Comparison of ENCODE assay signal across 13 cellular contexts in the genomic region with DNA sequence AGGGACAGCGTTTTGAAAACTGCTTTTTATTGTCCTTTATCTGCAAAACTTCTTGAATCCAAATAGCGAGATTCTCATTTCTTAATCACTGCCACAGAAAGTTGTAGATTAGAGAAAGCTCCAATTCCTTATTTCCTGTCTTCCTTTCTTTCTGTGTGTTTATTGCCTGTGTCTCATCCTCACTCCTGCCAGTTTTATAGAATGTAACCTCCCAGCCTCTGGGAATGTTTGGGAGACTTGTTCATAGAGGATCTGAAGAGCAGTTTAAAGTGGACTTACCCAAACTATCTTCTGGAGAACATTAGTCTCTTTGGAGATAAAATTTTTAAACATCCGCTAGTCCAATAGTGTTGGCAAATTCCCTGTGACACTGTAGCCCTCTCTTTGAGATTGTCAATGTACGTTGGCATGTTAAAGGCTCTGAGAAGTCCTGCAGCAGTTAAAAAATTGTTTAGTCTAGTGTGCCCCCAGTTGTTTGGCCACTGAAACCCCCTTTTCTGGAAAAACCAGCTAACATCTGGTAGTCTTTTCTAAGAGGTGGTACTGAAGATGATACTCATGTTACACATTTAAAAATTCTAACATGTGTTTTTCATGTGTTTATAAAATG. TPM values are rescaled to one million over a fixed set of nuclear protein-coding genes. Genes with fewer than 3 reads are reported as not detected.
A peak's percentile ranks its signal among the peaks of the same experiment; 100 is the strongest.
DNase-seq lines count a peak whose midpoint lies in the region; ATAC-seq and TF ChIP-seq lines count a peak whose summit lies in the region.
"Had no signal": no experiment of that assay in that cellular context is flagged by ENCODE, and none has a peak within 500 bp of the region (broad histone marks: within the 10 kb centered on the region; RNA-seq: fewer than 3 reads in every experiment).

No MANE protein-coding gene starts in this region.

- POLR2A ChIA-PET in A673 (lab: Charles Lee; ENCODE audit: low non-redundant PET): no interaction called here

- CTCF ChIA-PET in A673 (lab: Charles Lee): no interaction called here

- no peaks in the 10 kb centered on the region for H3K9me3 ChIP-seq in A673 (ENCODE audit: low read depth, low read length, poor library complexity, severe bottlenecking)
- H3K9me3 ChIP-seq in HUES6 (ENCODE audit: control insufficient read depth, insufficient read depth, low read depth, low read length): no peaks in the 10 kb centered on the region
- no peaks in the 10 kb centered on the region for H3K9me3 ChIP-seq in colonic mucosa
- H3K9me3 ChIP-seq in muscle layer of duodenum (ENCODE audit: control insufficient read depth in 1 of 2, low read length in 2 of 2): no peaks in the 10 kb centered on the region
- H3K9me3 ChIP-seq: BE2C had no signal

- H3K9me3 Mint-ChIP-seq in effector memory CD8-positive, alpha-beta T cell: no peaks in the 10 kb centered on the region
- H3K9me3 Mint-ChIP-seq: natural killer cell treated with Interleukin-12 subunit alpha and Interleukin-12 subunit beta and Interleukin-15 and Interleukin-18, amount 100 ng/mL, for 72 hours had no signal

- H3K27me3 ChIP-seq in A673 (replicated peaks; ENCODE audit: insufficient read depth, low read depth, low read length, poor library complexity): no peaks in the 10 kb centered on the region
- H3K27me3 ChIP-seq in HUES6 (ENCODE audit: control insufficient read depth, insufficient read depth, low read length): no peaks in the 10 kb centered on the region
- no peaks in the 10 kb centered on the region for H3K27me3 ChIP-seq in colonic mucosa
- no peaks in the 10 kb centered on the region for H3K27me3 ChIP-seq in muscle layer of duodenum (ENCODE audit: low read depth, low read length)
- H3K27me3 ChIP-seq: BE2C had no signal

- H3K27ac Mint-ChIP-seq in effector memory CD8-positive, alpha-beta T cell: no peak overlapping the region
- H3K27ac Mint-ChIP-seq: natural killer cell treated with Interleukin-12 subunit alpha and Interleukin-12 subunit beta and Interleukin-15 and Interleukin-18, amount 100 ng/mL, for 72 hours had no signal

- peaks cover 4% of the 10 kb centered on the region for H3K36me3 Mint-ChIP-seq in effector memory CD8-positive, alpha-beta T cell (ENCODE audit: insufficient read depth)
- H3K36me3 Mint-ChIP-seq: natural killer cell treated with Interleukin-12 subunit alpha and Interleukin-12 subunit beta and Interleukin-15 and Interleukin-18, amount 100 ng/mL, for 72 hours had no signal

- intact Hi-C loops in A673 (cut with micrococcal nuclease; ENCODE audit: unreplicated experiment) (no loop called here), colonic mucosa (cut with DNase I) (loop anchor here (5.0 kb wide), 1 partner anchor 46 kb away; no protein-coding TSS in a partner anchor)

- ATAC-seq in GM18519 (IDR thresholded peaks at IDR 0.05; ENCODE audit: low FRiP score, unreplicated experiment): no peak
- ATAC-seq in effector memory CD8-positive, alpha-beta T cell (replicated peaks): no peak
- no peak for ATAC-seq in HG02970 (IDR thresholded peaks at IDR 0.05; ENCODE audit: low FRiP score, unreplicated experiment)
- ATAC-seq: GM12878 had no signal

- H3K4me1 Mint-ChIP-seq in effector memory CD8-positive, alpha-beta T cell (ENCODE audit: low read depth in 2 of 2): peaks cover 5 to 6% of the 10 kb centered on the region in 2 donors

- BruUV-seq in A673 (replicated peaks; lab: Mats Ljungman, UMichigan): no TSS peak

- DNase-seq in A673 (ENCODE audit: low spot score): peak; percentile 17
- no peak for DNase-seq in colonic mucosa
- no peak for DNase-seq in effector memory CD8-positive, alpha-beta T cell
- no peak for DNase-seq in KG1 (lab: John Stamatoyannopoulos, UW)
- DNase-seq: head of caudate nucleus, NCI-H1417 treated with DMSO at 0.1 percent for 48 hours had no signal

- H3K4me1 ChIP-seq in A673 (ENCODE audit: insufficient read depth, low read length, poor library complexity, severe bottlenecking) (peaks cover 4% of the 10 kb centered on the region), HUES6 (ENCODE audit: control insufficient read depth, insufficient read depth, low read length) (peaks cover 47% of the 10 kb centered on the region), colonic mucosa (peaks cover 5% of the 10 kb centered on the region), muscle layer of duodenum (ENCODE audit: control insufficient read depth in 1 of 2, insufficient read depth in 2 of 2, low read length in 2 of 2) (peaks cover 25 to 27% of the 10 kb centered on the region in 2 donors)

- H3K4me3 ChIP-seq in A673 (ENCODE audit: low read depth, low read length, poor library complexity, severe bottlenecking): no peak overlapping the region
- H3K4me3 ChIP-seq in HUES6 (ENCODE audit: low read depth, low read length): no peak overlapping the region
- no peak overlapping the region for H3K4me3 ChIP-seq in colonic mucosa
- H3K4me3 ChIP-seq in muscle layer of duodenum (ENCODE audit: low read depth in 1 of 2, low read length in 2 of 2): no peak overlapping the region
- H3K4me3 ChIP-seq: GM12878 had no signal

- H3K36me3 ChIP-seq in A673 (ENCODE audit: insufficient read depth, low read length, poor library complexity, severe bottlenecking) (no peaks in the 10 kb centered on the region), HUES6 (ENCODE audit: control insufficient read depth, insufficient read depth, low read length) (no peaks in the 10 kb centered on the region), colonic mucosa (no peaks in the 10 kb centered on the region), muscle layer of duodenum (ENCODE audit: control insufficient read depth in 1 of 2, insufficient read depth in 2 of 2, low read length in 2 of 2) (no peaks in the 10 kb centered on the region)
- H3K36me3 ChIP-seq: BE2C had no signal

- no peak overlapping the region for H3K9ac ChIP-seq in HUES6 (ENCODE audit: low read length)
- no peak overlapping the region for H3K9ac ChIP-seq in colonic mucosa (ENCODE audit: low read depth in 2 of 2, low read length in 2 of 2)

- no peaks in the 10 kb centered on the region for H3K27me3 Mint-ChIP-seq in effector memory CD8-positive, alpha-beta T cell
- H3K27me3 Mint-ChIP-seq: natural killer cell treated with Interleukin-12 subunit alpha and Interleukin-12 subunit beta and Interleukin-15 and Interleukin-18, amount 100 ng/mL, for 72 hours had no signal

- H3K4me3 Mint-ChIP-seq in effector memory CD8-positive, alpha-beta T cell: no peak overlapping the region
- H3K4me3 Mint-ChIP-seq: natural killer cell treated with Interleukin-12 subunit alpha and Interleukin-12 subunit beta and Interleukin-15 and Interleukin-18, amount 100 ng/mL, for 72 hours had no signal

- H3K27ac ChIP-seq in A673 (ENCODE audit: low read depth, low read length, poor library complexity, severe bottlenecking) (peak overlapping the region; percentile 50), HUES6 (ENCODE audit: low read depth, low read length) (peak overlapping the region; percentile 24; the same call in 1 of the 2 replicates), colonic mucosa (peak overlapping the region; percentile 65), muscle layer of duodenum (ENCODE audit: low read length) (peak overlapping the region; percentile 82)

- TF ChIP-seq CTCF in A673 (conservative IDR thresholded peaks at IDR 0.05; ENCODE audit: low read depth, low read length) (no peak), colonic mucosa (IDR thresholded peaks at IDR 0.05) (no peak)

RNA-seq across cellular contexts. Expression of a gene that starts 50.5 kb away (rescaled TPM):
- total RNA-seq in A673 (2021): 41.2 and 43.7 TPM in 2 replicates
- total RNA-seq in colonic mucosa: 100 to 1,000 TPM; 246 to 362 TPM

Comparison
In these comparisons a context has a peak if more than half of its experiments do, and no peak if none do; other contexts are left out.
1. H3K27ac ChIP-seq: peak in every context shown above with its lines; median percentile 82 in muscle layer of duodenum; 65 in colonic mucosa; 50 in A673; 24 in HUES6.